8 cellular contexts compared by ENCODE assay signal in genomic region chr21:14259669-14260458, GRCh38. TPM values are rescaled to one million over a fixed set of nuclear protein-coding genes. Genes with fewer than 3 reads are reported as not detected.
DNase-seq lines count a peak whose midpoint lies in the region; ATAC-seq and TF ChIP-seq lines count a peak whose summit lies in the region.

No MANE protein-coding gene starts in this region.

- H3K4me1 ChIP-seq in GM23248 (ENCODE audit: insufficient read depth): no peaks in the 10 kb centered on the region
- H3K4me1 ChIP-seq in ascending aorta: no peaks in the 10 kb centered on the region
- H3K4me1 ChIP-seq in iPS DF 6.9 (ENCODE audit: control insufficient read depth, insufficient read depth, low read length): no peaks in the 10 kb centered on the region; the same call in 1 of the 2 replicates
- H3K4me1 ChIP-seq in stomach: peaks cover 0 to 17% (median 5%) of the 10 kb centered on the region in 4 donors

- H3K9me3 ChIP-seq in GM23248 (ENCODE audit: low read depth) (no peaks in the 10 kb centered on the region), ascending aorta (no peaks in the 10 kb centered on the region), iPS DF 6.9 (ENCODE audit: control insufficient read depth, insufficient read depth, low read length) (no peaks in the 10 kb centered on the region), stomach (no peaks in the 10 kb centered on the region)

- H3K4me3 Mint-ChIP-seq in Calu3 (ENCODE audit: low read depth, unreplicated experiment): no peak overlapping the region

- WGBS in GM23248 (ENCODE audit: low coverage in 1 of 2, low lambda C conversion rate in 2 of 2, missing lambda C conversion rate in 2 of 2), 2 experiments: 19 to 20% methylated on average over 5 of the region's 5 CpGs
- WGBS in iPS DF 6.9 (ENCODE audit: insufficient coverage, insufficient read length): no CpG with 5 or more reads among the region's 5 CpGs
- 14 to 27% (median 17%) methylated on average over 5 of the region's 5 CpGs for WGBS in stomach, 5 donors

- H2AFZ ChIP-seq in GM23248: no peak overlapping the region

- intact Hi-C loops in Calu3 (cut with micrococcal nuclease; ENCODE audit: unreplicated experiment) (loop anchor here (2.0 to 5.0 kb wide), 2 partner anchors 47 to 603 kb away; no protein-coding TSS in a partner anchor), ascending aorta (cut with DNase I) (loop anchor here (2.0 kb wide), 2 partner anchors 1223 to 1333 kb away; no protein-coding TSS in a partner anchor), stomach (cut with DNase I; ENCODE audit: low total_unique reads) (no loop called here)

- no peak overlapping the region for H3K27ac ChIP-seq in GM23248
- no peak overlapping the region for H3K27ac ChIP-seq in ascending aorta
- H3K27ac ChIP-seq in iPS DF 6.9 (ENCODE audit: low read length): no peak overlapping the region
- no peak overlapping the region for H3K27ac ChIP-seq in stomach

- H3K4me3 ChIP-seq in GM23248 (no peak overlapping the region), ascending aorta (no peak overlapping the region), iPS DF 6.9 (ENCODE audit: low read length) (no peak overlapping the region), stomach (no peak overlapping the region)

- no peaks in the 10 kb centered on the region for H3K36me3 ChIP-seq in GM23248 (ENCODE audit: low read depth)
- no peaks in the 10 kb centered on the region for H3K36me3 ChIP-seq in ascending aorta
- H3K36me3 ChIP-seq in iPS DF 6.9 (ENCODE audit: control insufficient read depth, insufficient read depth, low read length): no peaks in the 10 kb centered on the region
- no peaks in the 10 kb centered on the region for H3K36me3 ChIP-seq in stomach

- H3K36me3 Mint-ChIP-seq in Calu3 (ENCODE audit: insufficient read depth, unreplicated experiment): no peaks in the 10 kb centered on the region

- peak; percentile 47 for TF ChIP-seq CTCF in Calu3 (IDR thresholded peaks at IDR 0.05; ENCODE audit: unreplicated experiment)
- peak; percentile 32 to 57 (median 46) for TF ChIP-seq CTCF in ascending aorta (IDR thresholded peaks at IDR 0.05)
- TF ChIP-seq CTCF in stomach (IDR thresholded peaks at IDR 0.05): peak in 5 of 7 experiments; percentile 27 to 47 (median 36)

- DNase-seq in Calu3 (no peak), GM23248 (peak; percentile 61), NCI-H2107 (lab: John Stamatoyannopoulos, UW) (peak; percentile 21), ascending aorta (ENCODE audit: low spot score in 2 of 2) (no peak), iPS DF 6.9 (ENCODE audit: low read depth, low spot score) (peak; percentile 35), stomach (no peak)
- DNase-seq in activated CD4-positive, CD25-positive, alpha-beta regulatory T cell treated with anti-CD3 and anti-CD28 coated beads, Interleukin-2, amount 50 U/mL, for 72 hours: no peak

- BruUV-seq in Calu3 (replicated peaks; lab: Mats Ljungman, UMichigan): no TSS peak

- no peak for TF ChIP-seq POLR2A in stomach (IDR thresholded peaks at IDR 0.05)

- in situ Hi-C loops in GM23248 (cut with MboI): no loop called here

- no peaks in the 10 kb centered on the region for H3F3A ChIP-seq in GM23248 (ENCODE audit: insufficient read depth)

- CTCF ChIA-PET in Calu3 (lab: Charles Lee): interaction anchor here (0.6 kb wide), 1 partner anchor 120 kb away, joined by 3 read pairs; no protein-coding TSS in a partner anchor

- H3K27me3 Mint-ChIP-seq in Calu3 (ENCODE audit: unreplicated experiment): no peaks in the 10 kb centered on the region

- H3K4me2 ChIP-seq in GM23248 (ENCODE audit: unreplicated experiment): no peak overlapping the region

- H3K4me1 Mint-ChIP-seq in Calu3 (ENCODE audit: low read depth, unreplicated experiment): no peaks in the 10 kb centered on the region

- no peak overlapping the region for H3K9ac ChIP-seq in GM23248

- H4K20me1 ChIP-seq in GM23248 (ENCODE audit: insufficient read depth): no peaks in the 10 kb centered on the region

- H3K79me2 ChIP-seq in GM23248 (ENCODE audit: insufficient read depth): no peaks in the 10 kb centered on the region

- no peak overlapping the region for H3K27ac Mint-ChIP-seq in Calu3 (ENCODE audit: unreplicated experiment)

- H3K27me3 ChIP-seq in GM23248 (replicated peaks; ENCODE audit: insufficient read depth): peaks cover 4% of the 10 kb centered on the region; the same call in 1 of the 2 replicates
- no peaks in the 10 kb centered on the region for H3K27me3 ChIP-seq in ascending aorta
- no peaks in the 10 kb centered on the region for H3K27me3 ChIP-seq in iPS DF 6.9 (ENCODE audit: control insufficient read depth, insufficient read depth, low read length)
- no peaks in the 10 kb centered on the region for H3K27me3 ChIP-seq in stomach

- ATAC-seq in HG02981 (IDR thresholded peaks at IDR 0.05; ENCODE audit: unreplicated experiment): no peak

- no peaks in the 10 kb centered on the region for H3K9me2 ChIP-seq in GM23248 (ENCODE audit: insufficient read depth)

- H3K9me3 Mint-ChIP-seq in Calu3 (ENCODE audit: low read depth, unreplicated experiment): no peaks in the 10 kb centered on the region

- no peak for TF ChIP-seq EP300 in stomach (IDR thresholded peaks at IDR 0.05)

RNA-seq across cellular contexts. Expression of gene RBM11, which starts 43.9 kb away (rescaled TPM):
- total RNA-seq in Calu3 (2022) (0.81 and 1.7 TPM in 2 replicates), ascending aorta (not detected), stomach (1 to 10 TPM in 2 of 5 donors, not detected in 3; 1.2 to 1.5 TPM)
- total RNA-seq in GM23248 (2014; rRNA removed; shearing (Covaris generic)): not detected in 2 replicates
- polyA plus RNA-seq in GM23248 (2016; fragmentation: Nextera tagmentation; extraction: Ambion mirVana) (not detected in 2 replicates), stomach (1 to 10 TPM; 1.4 to 1.9 (median 1.5) TPM)

RNA-seq across cellular contexts. Expression of gene LIPI, which starts 49.1 kb away (rescaled TPM):
- total RNA-seq in Calu3 (2022): not detected in 2 replicates
- total RNA-seq in GM23248 (2014; rRNA removed; shearing (Covaris generic)): not detected in 2 replicates
- polyA plus RNA-seq in GM23248 (2016; fragmentation: Nextera tagmentation; extraction: Ambion mirVana): not detected in 2 replicates
- not detected for total RNA-seq in ascending aorta
- total RNA-seq in stomach: not detected
- polyA plus RNA-seq in stomach: not detected

Comparison
In these comparisons a context has a peak if more than half of its experiments do, and no peak if none do; other contexts are left out.
1. DNase-seq: peak in GM23248 (single experiment), NCI-H2107 (single experiment) and iPS DF 6.9 (single experiment); none in Calu3 (single experiment), ascending aorta (0 of 2), stomach (single experiment) and activated CD4-positive, CD25-positive, alpha-beta regulatory T cell treated with anti-CD3 and anti-CD28 coated beads, Interleukin-2, amount 50 U/mL, for 72 hours (single experiment).
2. Peak in every context shown above with its lines, with median percentiles within 50 percentile points of each other: CTCF ChIP-seq.